ENCODE assay signal across 14 cellular contexts in the genomic region with DNA sequence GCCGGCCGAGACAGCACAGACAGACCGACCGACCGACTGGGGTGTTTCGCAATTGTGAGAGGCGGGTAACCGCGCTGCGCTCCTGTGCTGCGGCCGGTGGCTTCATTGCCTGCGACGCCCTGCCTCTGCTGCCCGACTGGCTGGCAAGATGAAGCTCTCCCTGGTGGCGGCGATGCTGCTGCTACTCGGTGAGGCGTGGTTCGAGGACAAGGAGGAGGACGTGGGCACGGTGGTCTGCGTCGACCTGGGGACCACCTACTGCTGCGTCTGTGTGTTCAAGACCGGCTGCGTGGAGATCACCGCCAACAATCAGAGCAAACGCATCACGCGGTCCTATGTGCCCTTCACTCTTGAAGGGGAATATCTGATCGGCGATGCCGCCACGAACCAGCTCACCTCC.
"Had no signal": no experiment of that assay in that cellular context is flagged by ENCODE, and none has a peak within 500 bp of the region (broad histone marks: within the 10 kb centered on the region; RNA-seq: fewer than 3 reads in every experiment).

No MANE protein-coding gene starts in this region.

- H3K27me3 ChIP-seq: esophagus squamous epithelium, gastroesophageal sphincter, sigmoid colon had no signal

- H3K27me3 Mint-ChIP-seq: effector memory CD8-positive, alpha-beta T cell; natural killer cell treated with Interleukin-12 subunit alpha and Interleukin-12 subunit beta and Interleukin-15 and Interleukin-18, amount 100 ng/mL, for 72 hours had no signal

- DNase-seq: cortex of kidney; effector memory CD8-positive, alpha-beta T cell; esophagus squamous epithelium; foreskin fibroblast; mammary epithelial cell; sigmoid colon; stimulated activated CD4-positive, alpha-beta T cell treated with anti-CD3 and anti-CD28 coated beads, Interleukin-2, amount 100 ng/mL, for 48 hours; stimulated activated naive CD4-positive, alpha-beta T cell treated with Interleukin-2 at 50 U/mL for 16 hours; trophoblast cell had no signal

- H3K9me3 ChIP-seq: esophagus squamous epithelium, gastroesophageal sphincter, sigmoid colon had no signal

- H3K36me3 ChIP-seq: esophagus squamous epithelium, gastroesophageal sphincter, sigmoid colon had no signal

- H3K27ac ChIP-seq: epithelial cell of prostate, esophagus squamous epithelium, gastroesophageal sphincter, sigmoid colon, skin epidermis had no signal

- H3K36me3 Mint-ChIP-seq: mesothelial cell of epicardium; natural killer cell treated with Interleukin-12 subunit alpha and Interleukin-12 subunit beta and Interleukin-15 and Interleukin-18, amount 100 ng/mL, for 72 hours had no signal

- H3K4me3 Mint-ChIP-seq: effector memory CD8-positive, alpha-beta T cell; mesothelial cell of epicardium; natural killer cell treated with Interleukin-12 subunit alpha and Interleukin-12 subunit beta and Interleukin-15 and Interleukin-18, amount 100 ng/mL, for 72 hours had no signal

- H3K4me1 Mint-ChIP-seq: mesothelial cell of epicardium had no signal

- ATAC-seq: effector memory CD8-positive, alpha-beta T cell; gastroesophageal sphincter; natural killer cell treated with Interleukin-12 subunit alpha and Interleukin-12 subunit beta and Interleukin-15 and Interleukin-18, amount 100 ng/mL, for 72 hours had no signal

- H3K27ac Mint-ChIP-seq: effector memory CD8-positive, alpha-beta T cell; mesothelial cell of epicardium; natural killer cell treated with Interleukin-12 subunit alpha and Interleukin-12 subunit beta and Interleukin-15 and Interleukin-18, amount 100 ng/mL, for 72 hours had no signal

- H3K4me3 ChIP-seq: esophagus squamous epithelium, gastroesophageal sphincter, sigmoid colon, skin epidermis had no signal

- H3K4me1 ChIP-seq: esophagus squamous epithelium, gastroesophageal sphincter, sigmoid colon had no signal
